ENCODE assay signal across 8 cellular contexts in genomic region chr19:43533546-43534304, GRCh38. TPM values are rescaled to one million over a fixed set of nuclear protein-coding genes. Genes with fewer than 3 reads are reported as not detected.
DNase-seq lines count a peak whose midpoint lies in the region; ATAC-seq and TF ChIP-seq lines count a peak whose summit lies in the region.

No MANE protein-coding gene starts in this region.

- no peak overlapping the region for H2AFZ ChIP-seq in smooth muscle cell (ENCODE audit: low read depth)

- H3K27ac Mint-ChIP-seq in immature natural killer cell, result peak overlapping the region; percentile 81 to 99 (median 97)

- H3K4me1 Mint-ChIP-seq in immature natural killer cell, result peaks cover 31 to 36% of the 10 kb centered on the region in 2 donors

- H3F3A ChIP-seq in smooth muscle cell (ENCODE audit: low read depth), result no peaks in the 10 kb centered on the region

- no peak overlapping the region for H3K9ac ChIP-seq in smooth muscle cell (ENCODE audit: low read depth)

- ATAC-seq in GM18867 (IDR thresholded peaks at IDR 0.05; ENCODE audit: unreplicated experiment) (peak; percentile 52), HG03108 (IDR thresholded peaks at IDR 0.05; ENCODE audit: unreplicated experiment) (peak; percentile 39)

- no peaks in the 10 kb centered on the region for H4K20me1 ChIP-seq in smooth muscle cell (ENCODE audit: low read depth)

- H3K27me3 Mint-ChIP-seq in immature natural killer cell (ENCODE audit: low read depth in 3 of 3), result peaks cover 0 to 16% (median 7%) of the 10 kb centered on the region in 3 donors

- peak overlapping the region; percentile 31 for H3K27ac ChIP-seq in smooth muscle cell (ENCODE audit: low read depth)

- H3K27me3 ChIP-seq in smooth muscle cell (ENCODE audit: low read depth), result no peaks in the 10 kb centered on the region

- peak; percentile 97 for DNase-seq in A172 (ENCODE audit: low spot score)
- DNase-seq in NCI-H2227 treated with DMSO at 0.1 percent for 48 hours (lab: John Stamatoyannopoulos, UW), result peak; percentile 96
- DNase-seq in activated CD4-positive, CD25-positive, alpha-beta regulatory T cell (lab: John Stamatoyannopoulos, UW), result peak; percentile 75 to 90 (median 82)
- DNase-seq in central memory CD4-positive, alpha-beta T cell, result peak; percentile 87
- peak; percentile 92 to 96 (median 94) for DNase-seq in immature natural killer cell
- peak; percentile 95 for DNase-seq in smooth muscle cell (lab: John Stamatoyannopoulos, UW; ENCODE audit: unreplicated experiment)

- peaks cover 4% of the 10 kb centered on the region for H3K4me1 ChIP-seq in smooth muscle cell (ENCODE audit: low read depth)

- peak overlapping the region; percentile 85 for H3K4me2 ChIP-seq in smooth muscle cell

- H3K4me3 Mint-ChIP-seq in immature natural killer cell, result peak overlapping the region; percentile 93 to 96 (median 95)

- no peak for TF ChIP-seq CTCF in smooth muscle cell (IDR thresholded peaks at IDR 0.05; ENCODE audit: borderline replicate concordance, insufficient read depth, poor library complexity, severe bottlenecking)

- no peaks in the 10 kb centered on the region for H3K9me3 Mint-ChIP-seq in immature natural killer cell

- no peaks in the 10 kb centered on the region for H3K9me3 ChIP-seq in smooth muscle cell (replicated peaks; ENCODE audit: low read depth)

- peak overlapping the region; percentile 53 for H3K4me3 ChIP-seq in smooth muscle cell

- no peaks in the 10 kb centered on the region for H3K79me2 ChIP-seq in smooth muscle cell (ENCODE audit: low read depth)

- peaks cover 9% of the 10 kb centered on the region for H3K36me3 ChIP-seq in smooth muscle cell (ENCODE audit: low read depth)

- peaks cover 5 to 14% (median 5%) of the 10 kb centered on the region in 3 donors for H3K36me3 Mint-ChIP-seq in immature natural killer cell

- WGBS in smooth muscle cell (ENCODE audit: low lambda C conversion rate), result 1% methylated on average over 41 of the region's 41 CpGs

RNA-seq across cellular contexts. Expression of gene ZNF575, which starts 0.7 kb away (rescaled TPM):
- 0.62 TPM in 1 of 2 replicates, not detected in the other for total RNA-seq in A172 (2014; rRNA removed; shearing (Covaris generic))
- polyA plus RNA-seq in immature natural killer cell (1 to 10 TPM; 1.1 to 3.5 (median 1.7) TPM), smooth muscle cell (1.7 and 2.4 TPM in 2 replicates)
- 0.18 TPM in 1 of 2 replicates, not detected in the other for total RNA-seq in smooth muscle cell

RNA-seq across cellular contexts. Expression of gene ETHE1, which starts 6.7 kb away (rescaled TPM):
- total RNA-seq in A172 (2014; rRNA removed; shearing (Covaris generic)), result 44.0 and 45.7 TPM in 2 replicates
- polyA plus RNA-seq in immature natural killer cell (100 to 1,000 TPM in 1 of 3 donors, 10 to 100 TPM in 2; 70.5 to 156 (median 74.5) TPM), smooth muscle cell (57.6 and 61.4 TPM in 2 replicates)
- total RNA-seq in smooth muscle cell, result 45.4 and 61.1 TPM in 2 replicates

RNA-seq across cellular contexts. Expression of gene PHLDB3, which starts 29.2 kb away (rescaled TPM):
- 9.8 and 10.9 TPM in 2 replicates for total RNA-seq in A172 (2014; rRNA removed; shearing (Covaris generic))
- 1 to 10 TPM in 2 of 3 donors, under 1 TPM in 1; 0.51 to 3.2 (median 1.3) TPM for polyA plus RNA-seq in immature natural killer cell
- total RNA-seq in smooth muscle cell, result 7.2 and 8.9 TPM in 2 replicates
- polyA plus RNA-seq in smooth muscle cell, result 8.6 and 17.4 TPM in 2 replicates

RNA-seq across cellular contexts. Expression of gene XRCC1, which starts 41.6 kb away (rescaled TPM):
- 53.9 and 57.1 TPM in 2 replicates for total RNA-seq in A172 (2014; rRNA removed; shearing (Covaris generic))
- polyA plus RNA-seq in immature natural killer cell, result 10 to 100 TPM; 13.3 to 34.3 (median 15.2) TPM
- 19.0 and 24.9 TPM in 2 replicates for total RNA-seq in smooth muscle cell
- polyA plus RNA-seq in smooth muscle cell, result 35.1 and 43.0 TPM in 2 replicates

RNA-seq across cellular contexts. Expression of gene PINLYP, which starts 41.9 kb away (rescaled TPM):
- 0.38 TPM in 1 of 2 replicates, not detected in the other for total RNA-seq in A172 (2014; rRNA removed; shearing (Covaris generic))
- polyA plus RNA-seq in immature natural killer cell, result 1 to 10 TPM in 1 of 3 donors, under 1 TPM in 1, not detected in 1; 0.61 to 3.9 TPM
- 1.7 and 5.5 TPM in 2 replicates for total RNA-seq in smooth muscle cell
- 2.2 and 8.3 TPM in 2 replicates for polyA plus RNA-seq in smooth muscle cell

Comparison
In these comparisons a context has a peak if more than half of its experiments do, and no peak if none do; other contexts are left out.
1. Peak in every context shown above with its lines: DNase-seq, ATAC-seq, H3K4me3 ChIP-seq and H3K27ac ChIP-seq.